In genomic region chr16:77331802-77332586, GRCh38 we compare ENCODE assay signal across 37 cellular contexts.
"Had no signal": no experiment of that assay in that cellular context is flagged by ENCODE, and none has a peak within 500 bp of the region (broad histone marks: within the 10 kb centered on the region; RNA-seq: fewer than 3 reads in every experiment).

No MANE protein-coding gene starts in this region.

- H3K36me3 ChIP-seq: adrenal gland, ascending aorta, cardiac muscle cell, colonic mucosa, esophagus squamous epithelium, pancreas, prostate gland, sigmoid colon, suprapubic skin, tibial nerve had no signal

- H3K27ac Mint-ChIP-seq: activated naive CD4-positive, alpha-beta T cell treated with anti-CD3 and anti-CD28 coated beads for 36 hours; activated naive CD8-positive, alpha-beta T cell treated with anti-CD3 and anti-CD28 coated beads for 36 hours; activated T-helper 1 cell treated with anti-CD3 and anti-CD28 coated beads, Interleukin-12 subunit alpha, Interleukin-12 subunit beta, Interleukin-2, Interleukin-4 antibody, amounts not matched to agents 30 ng/mL and 10 ng/mL and 1 ng/mL, durations not matched to agents 14 hours and 24 hours and 36 hours; brain; stimulated activated memory B cell treated with anti-CD40 and anti-IgM and Interleukin-4, amounts not matched to agents 10 μg/mL and 1 μg/mL and 100 μg/mL, for 72 hours; T-helper 2 cell treated with Interferon-gamma antibody and Interleukin-4, amounts not matched to agents 5 μg/mL and 100 μg/mL, for 36 hours had no signal

- H3K9me3 Mint-ChIP-seq: activated naive CD4-positive, alpha-beta T cell treated with anti-CD3 and anti-CD28 coated beads for 36 hours; activated naive CD8-positive, alpha-beta T cell treated with anti-CD3 and anti-CD28 coated beads for 36 hours; activated T-helper 1 cell treated with anti-CD3 and anti-CD28 coated beads, Interleukin-12 subunit alpha, Interleukin-12 subunit beta, Interleukin-2, Interleukin-4 antibody, amounts not matched to agents 30 ng/mL and 10 ng/mL and 1 ng/mL, durations not matched to agents 14 hours and 24 hours and 36 hours; brain; naive thymus-derived CD4-positive, alpha-beta T cell; neural crest cell; stimulated activated memory B cell treated with anti-CD40 and anti-IgM and Interleukin-4, amounts not matched to agents 10 μg/mL and 1 μg/mL and 100 μg/mL, for 72 hours; T-helper 2 cell treated with Interferon-gamma antibody and Interleukin-4, amounts not matched to agents 5 μg/mL and 100 μg/mL, for 36 hours had no signal

- ATAC-seq: naive thymus-derived CD4-positive, alpha-beta T cell; pancreas; stimulated activated memory B cell treated with anti-CD40 and anti-IgM and Interleukin-4, amounts not matched to agents 10 μg/mL and 1 μg/mL and 100 μg/mL, for 72 hours had no signal

- H3K36me3 Mint-ChIP-seq: activated naive CD8-positive, alpha-beta T cell treated with anti-CD3 and anti-CD28 coated beads for 36 hours; brain; naive thymus-derived CD4-positive, alpha-beta T cell; stimulated activated memory B cell treated with anti-CD40 and anti-IgM and Interleukin-4, amounts not matched to agents 10 μg/mL and 1 μg/mL and 100 μg/mL, for 72 hours had no signal

- H3K27me3 Mint-ChIP-seq: stimulated activated memory B cell treated with anti-CD40 and anti-IgM and Interleukin-4, amounts not matched to agents 10 μg/mL and 1 μg/mL and 100 μg/mL, for 72 hours had no signal

- H3K27ac ChIP-seq: adrenal gland, ascending aorta, cardiac muscle cell, colonic mucosa, epithelial cell of prostate, esophagus squamous epithelium, pancreas, prostate gland, sigmoid colon, suprapubic skin, tibial nerve had no signal

- H3K4me3 ChIP-seq: adrenal gland, ascending aorta, cardiac muscle cell, colonic mucosa, esophagus squamous epithelium, pancreas, prostate gland, sigmoid colon, suprapubic skin, tibial nerve had no signal

- H3K4me3 Mint-ChIP-seq: activated naive CD4-positive, alpha-beta T cell treated with anti-CD3 and anti-CD28 coated beads for 36 hours; activated naive CD8-positive, alpha-beta T cell treated with anti-CD3 and anti-CD28 coated beads for 36 hours; activated T-helper 1 cell treated with anti-CD3 and anti-CD28 coated beads, Interleukin-12 subunit alpha, Interleukin-12 subunit beta, Interleukin-2, Interleukin-4 antibody, amounts not matched to agents 30 ng/mL and 10 ng/mL and 1 ng/mL, durations not matched to agents 14 hours and 24 hours and 36 hours; brain; naive thymus-derived CD4-positive, alpha-beta T cell; neural crest cell; stimulated activated memory B cell treated with anti-CD40 and anti-IgM and Interleukin-4, amounts not matched to agents 10 μg/mL and 1 μg/mL and 100 μg/mL, for 72 hours; T-helper 2 cell treated with Interferon-gamma antibody and Interleukin-4, amounts not matched to agents 5 μg/mL and 100 μg/mL, for 36 hours had no signal

- H3K9me3 ChIP-seq: adrenal gland, ascending aorta, colonic mucosa, esophagus squamous epithelium, pancreas, prostate gland, sigmoid colon, suprapubic skin, tibial nerve had no signal

- H3K4me1 ChIP-seq: adrenal gland, ascending aorta, colonic mucosa, esophagus squamous epithelium, pancreas, prostate gland, suprapubic skin, tibial nerve had no signal

- H3K27me3 ChIP-seq: adrenal gland, ascending aorta, cardiac muscle cell, colonic mucosa, esophagus squamous epithelium, pancreas, sigmoid colon, suprapubic skin, tibial nerve had no signal

- DNase-seq: activated CD4-positive, alpha-beta T cell treated with anti-CD3 and anti-CD28 coated beads for 4 hours; activated CD4-positive, alpha-beta T cell treated with anti-CD3 and anti-CD28 coated beads, Interleukin-2, amount 50 U/mL, for 4 hours; activated CD4-positive, CD25-positive, alpha-beta regulatory T cell; activated effector memory CD4-positive, alpha-beta T cell treated with anti-CD3 and anti-CD28 coated beads, Interleukin-2, amount 50 U/mL, for 16 hours; activated naive CD4-positive, alpha-beta T cell treated with anti-CD3 and anti-CD28 coated beads for 36 hours; activated naive CD8-positive, alpha-beta T cell treated with anti-CD3 and anti-CD28 coated beads for 36 hours; activated T-cell treated with anti-CD3 and anti-CD28 coated beads for 4 hours; adrenal gland; cerebellar nuclear complex; colonic mucosa; effector CD8-positive, alpha-beta T cell; esophagus squamous epithelium; foreskin melanocyte; mammary epithelial cell; midbrain; naive thymus-derived CD4-positive, alpha-beta T cell; nucleus accumbens; pancreas; retina; sigmoid colon; small intestine; stimulated activated CD4-positive, alpha-beta T cell treated with anti-CD3 and anti-CD28 coated beads, Interleukin-4, amount 100 ng/mL, for 24 hours; stimulated activated CD8-positive, alpha-beta memory T cell treated with anti-CD3 and anti-CD28 coated beads, Interleukin-4, amount 100 ng/mL, for 48 hours; T-helper 1 cell had no signal

- H3K4me1 Mint-ChIP-seq: stimulated activated memory B cell treated with anti-CD40 and anti-IgM and Interleukin-4, amounts not matched to agents 10 μg/mL and 1 μg/mL and 100 μg/mL, for 72 hours had no signal

- FAIRE-seq: endometrium, islet of Langerhans, pancreas, small intestine had no signal
